In the genomic region with DNA sequence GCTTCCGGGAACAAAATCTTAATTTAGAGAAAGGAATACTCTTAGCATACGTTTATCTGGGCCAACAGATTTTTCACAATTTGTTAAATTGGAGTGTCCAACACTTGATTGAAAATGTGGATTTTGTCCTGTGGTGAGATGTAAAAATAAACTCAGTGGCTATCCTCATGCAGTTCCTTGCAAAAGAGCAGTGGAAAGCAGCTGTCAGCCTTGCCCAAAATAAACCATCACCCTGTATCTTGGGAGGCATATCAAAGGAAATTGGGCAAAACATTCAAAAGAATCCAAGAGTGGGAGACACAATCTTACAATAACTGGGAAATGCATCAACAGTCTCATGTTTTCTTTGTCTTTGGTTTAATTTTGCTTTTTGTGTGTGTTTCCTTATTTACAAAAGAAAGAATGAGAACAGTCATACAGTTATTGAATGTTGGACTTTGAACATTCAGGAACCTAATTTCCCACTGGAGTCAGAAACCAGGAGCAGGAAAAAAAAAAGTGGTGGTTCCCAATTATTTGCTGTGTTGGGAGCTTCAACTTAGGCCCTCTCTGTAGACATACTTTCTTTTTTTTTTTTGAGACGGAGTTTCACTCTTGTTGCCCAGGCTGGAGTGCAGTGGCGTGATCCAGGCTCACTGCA, we compare ENCODE assay signal across 1 cellular context.
TF ChIP-seq lines count a peak whose summit lies in the region.

No MANE protein-coding gene starts in this region.

TF ChIP-seq in IMR-90, 13 proteins besides CTCF, POLR2A, EP300 and RAD21 (continued from another document):
- TF ChIP-seq, protein P1, sequence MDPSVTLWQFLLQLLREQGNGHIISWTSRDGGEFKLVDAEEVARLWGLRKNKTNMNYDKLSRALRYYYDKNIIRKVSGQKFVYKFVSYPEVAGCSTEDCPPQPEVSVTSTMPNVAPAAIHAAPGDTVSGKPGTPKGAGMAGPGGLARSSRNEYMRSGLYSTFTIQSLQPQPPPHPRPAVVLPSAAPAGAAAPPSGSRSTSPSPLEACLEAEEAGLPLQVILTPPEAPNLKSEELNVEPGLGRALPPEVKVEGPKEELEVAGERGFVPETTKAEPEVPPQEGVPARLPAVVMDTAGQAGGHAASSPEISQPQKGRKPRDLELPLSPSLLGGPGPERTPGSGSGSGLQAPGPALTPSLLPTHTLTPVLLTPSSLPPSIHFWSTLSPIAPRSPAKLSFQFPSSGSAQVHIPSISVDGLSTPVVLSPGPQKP (IDR thresholded peaks at IDR 0.05; ENCODE audit: borderline replicate concordance, low read depth, low read length): no peak
- TF ChIP-seq RCOR1 (IDR thresholded peaks at IDR 0.05; ENCODE audit: insufficient replicate concordance, low read length) (no peak), MXI1 (IDR thresholded peaks at IDR 0.05; ENCODE audit: borderline replicate concordance, low read depth, low read length) (no peak)
